Comparison of ENCODE assay signal across 8 cellular contexts in genomic region chrX:63754141-63754859, GRCh38. TPM values are rescaled to one million over a fixed set of nuclear protein-coding genes. Genes with fewer than 3 reads are reported as not detected.
DNase-seq lines count a peak whose midpoint lies in the region; ATAC-seq and TF ChIP-seq lines count a peak whose summit lies in the region.

No MANE protein-coding gene starts in this region.

- peak overlapping the region; percentile 98 for H3K4me3 Mint-ChIP-seq in endothelial cell (ENCODE audit: unreplicated experiment)
- H3K4me3 Mint-ChIP-seq in natural killer cell treated with Interleukin-12 subunit alpha and Interleukin-12 subunit beta and Interleukin-15 and Interleukin-18, amount 100 ng/mL, for 72 hours: peak overlapping the region; percentile 100

- H3K9me3 Mint-ChIP-seq in endothelial cell (ENCODE audit: unreplicated experiment): no peaks in the 10 kb centered on the region
- H3K9me3 Mint-ChIP-seq in natural killer cell treated with Interleukin-12 subunit alpha and Interleukin-12 subunit beta and Interleukin-15 and Interleukin-18, amount 100 ng/mL, for 72 hours: no peaks in the 10 kb centered on the region

- no peaks in the 10 kb centered on the region for H3K9me3 ChIP-seq in BLaER1 treated with 17β-estradiol and CSF1 and Interleukin-3, amounts not matched to agents 10 nM and 100 nM (replicated peaks in 1 of 11)
- no peaks in the 10 kb centered on the region for H3K9me3 ChIP-seq in HUES64 (ENCODE audit: insufficient read depth, low read depth, low read length)
- H3K9me3 ChIP-seq in aorta (ENCODE audit: control insufficient read depth, low read length): no peaks in the 10 kb centered on the region

- H3K36me3 ChIP-seq in BLaER1 treated with 17β-estradiol and CSF1 and Interleukin-3, amounts not matched to agents 10 nM and 100 nM: no peaks in the 10 kb centered on the region
- H3K36me3 ChIP-seq in HUES64 (ENCODE audit: insufficient read depth, low read length): no peaks in the 10 kb centered on the region
- no peaks in the 10 kb centered on the region for H3K36me3 ChIP-seq in aorta (ENCODE audit: control insufficient read depth in 1 of 2, insufficient read depth in 2 of 2, low read length in 1 of 2)

- 3% methylated on average over 23 of the region's 25 CpGs for WGBS in HUES64
- 1 to 32% methylated on average over 25 of the region's 25 CpGs for WGBS in aorta, 2 donors

- intact Hi-C loops in aorta (cut with DNase I): loop anchor here (10.0 kb wide), 2 partner anchors 99 to 451 kb away; partner anchors contain the start of gene AMER1 (in 1 of the 2)

- peak; percentile 32 for DNase-seq in activated CD4-positive, CD25-positive, alpha-beta regulatory T cell treated with anti-CD3 and anti-CD28 coated beads, Interleukin-2, amount 50 U/mL, for 72 hours
- DNase-seq in endothelial cell (ENCODE audit: low spot score) (peak; percentile 3), aorta (peak in 1 of 2 donors; percentile 50), AG08395 (ENCODE audit: low spot score) (no peak)
- DNase-seq in natural killer cell treated with Interleukin-12 subunit alpha and Interleukin-12 subunit beta and Interleukin-15 and Interleukin-18, amount 100 ng/mL, for 72 hours (ENCODE audit: low spot score): no peak

- H3K4me1 Mint-ChIP-seq in endothelial cell (ENCODE audit: unreplicated experiment): peaks cover 24% of the 10 kb centered on the region
- H3K4me1 Mint-ChIP-seq in natural killer cell treated with Interleukin-12 subunit alpha and Interleukin-12 subunit beta and Interleukin-15 and Interleukin-18, amount 100 ng/mL, for 72 hours (ENCODE audit: low read depth in 2 of 2): peaks cover 52 to 66% of the 10 kb centered on the region in 2 donors

- peak overlapping the region; percentile 76 to 94 (median 88) for H3K27ac ChIP-seq in BLaER1 treated with 17β-estradiol and CSF1 and Interleukin-3, amounts not matched to agents 10 nM and 100 nM
- H3K27ac ChIP-seq in HUES64 (ENCODE audit: low read depth, low read length) (peak overlapping the region; percentile 82; the same call in 1 of the 2 replicates), aorta (ENCODE audit: low read depth in 1 of 2, low read length in 2 of 2) (peak overlapping the region; percentile 78 to 96)

- H3K27me3 ChIP-seq in BLaER1 treated with 17β-estradiol and CSF1 and Interleukin-3, amounts not matched to agents 10 nM and 100 nM: peaks cover 0 to 37% (median 17%) of the 10 kb centered on the region in 11 experiments; a peak in 13 of 22 replicates
- H3K27me3 ChIP-seq in HUES64 (ENCODE audit: insufficient read depth, low read length) (no peaks in the 10 kb centered on the region), aorta (ENCODE audit: control insufficient read depth in 1 of 2, insufficient read depth in 2 of 2, low read length in 1 of 2) (no peaks in the 10 kb centered on the region)

- H3K4me3 ChIP-seq in BLaER1 treated with 17β-estradiol and CSF1 and Interleukin-3, amounts not matched to agents 10 nM and 100 nM: peak overlapping the region; percentile 60 to 80 (median 69)
- H3K4me3 ChIP-seq in HUES64 (ENCODE audit: low read length) (peak overlapping the region; percentile 82), aorta (ENCODE audit: low read length in 2 of 2) (peak overlapping the region; percentile 79 to 87)

- peak overlapping the region; percentile 67 for H3K27ac Mint-ChIP-seq in endothelial cell (ENCODE audit: unreplicated experiment)
- peak overlapping the region; percentile 93 to 94 for H3K27ac Mint-ChIP-seq in natural killer cell treated with Interleukin-12 subunit alpha and Interleukin-12 subunit beta and Interleukin-15 and Interleukin-18, amount 100 ng/mL, for 72 hours

- H3K36me3 Mint-ChIP-seq in endothelial cell (ENCODE audit: low read depth, unreplicated experiment): no peaks in the 10 kb centered on the region
- H3K36me3 Mint-ChIP-seq in natural killer cell treated with Interleukin-12 subunit alpha and Interleukin-12 subunit beta and Interleukin-15 and Interleukin-18, amount 100 ng/mL, for 72 hours: peaks cover 16% of the 10 kb centered on the region

- peak overlapping the region; percentile 84 to 90 (median 88) for H3K9ac ChIP-seq in BLaER1 treated with 17β-estradiol and CSF1 and Interleukin-3, amounts not matched to agents 10 nM and 100 nM
- H3K9ac ChIP-seq in HUES64 (ENCODE audit: low read depth, low read length): peak overlapping the region; percentile 87

- H3K27me3 Mint-ChIP-seq in endothelial cell (ENCODE audit: unreplicated experiment): peaks cover 7% of the 10 kb centered on the region
- H3K27me3 Mint-ChIP-seq in natural killer cell treated with Interleukin-12 subunit alpha and Interleukin-12 subunit beta and Interleukin-15 and Interleukin-18, amount 100 ng/mL, for 72 hours: peaks cover 0 to 14% of the 10 kb centered on the region in 2 donors

- H3K4me1 ChIP-seq in BLaER1 treated with 17β-estradiol and CSF1 and Interleukin-3, amounts not matched to agents 10 nM and 100 nM: peaks cover 29 to 43% (median 38%) of the 10 kb centered on the region in 10 experiments
- H3K4me1 ChIP-seq in HUES64 (ENCODE audit: insufficient read depth, low read length): peaks cover 22% of the 10 kb centered on the region
- H3K4me1 ChIP-seq in aorta (ENCODE audit: control insufficient read depth in 1 of 2, insufficient read depth in 2 of 2, low read length in 2 of 2): peaks cover 0 to 3% of the 10 kb centered on the region in 2 donors

- H4K20me1 ChIP-seq in BLaER1 treated with 17β-estradiol and CSF1 and Interleukin-3, amounts not matched to agents 10 nM and 100 nM: no peaks in the 10 kb centered on the region

- peak; percentile 48 for ATAC-seq in GM19455 (IDR thresholded peaks at IDR 0.05; ENCODE audit: unreplicated experiment)
- peak; percentile 30 to 65 for ATAC-seq in natural killer cell treated with Interleukin-12 subunit alpha and Interleukin-12 subunit beta and Interleukin-15 and Interleukin-18, amount 100 ng/mL, for 72 hours
- peak; percentile 52 for ATAC-seq in aorta (ENCODE audit: low FRiP score)

- TF ChIP-seq CTCF in endothelial cell (IDR thresholded peaks at IDR 0.05; ENCODE audit: unreplicated experiment): no peak

- peak overlapping the region; percentile 59 to 78 (median 76) for H3K4me2 ChIP-seq in BLaER1 treated with 17β-estradiol and CSF1 and Interleukin-3, amounts not matched to agents 10 nM and 100 nM

RNA-seq across cellular contexts. Expression of gene ARHGEF9, which starts 30.7 kb away (rescaled TPM):
- 24.3 TPM for polyA plus RNA-seq in HUES64 (2013, experiment 1 of 2)
- 28.1 TPM for polyA plus RNA-seq in HUES64 (2013, experiment 2 of 2)
- total RNA-seq in endothelial cell (ENCODE audit: unreplicated experiment) (14.3 TPM), aorta (100 to 1,000 TPM in 1 of 2 donors, 10 to 100 TPM in 1; 47.6 to 142 TPM)
- 10 to 100 TPM; 21.6 to 36.0 TPM for total RNA-seq in natural killer cell treated with Interleukin-12 subunit alpha and Interleukin-12 subunit beta and Interleukin-15 and Interleukin-18, amount 100 ng/mL, for 72 hours
- 10 to 100 TPM; 27.8 to 50.0 TPM for polyA plus RNA-seq in aorta

Comparison
In these comparisons a context has a peak if more than half of its experiments do, and no peak if none do; other contexts are left out.
1. DNase-seq: peak in activated CD4-positive, CD25-positive, alpha-beta regulatory T cell treated with anti-CD3 and anti-CD28 coated beads, Interleukin-2, amount 50 U/mL, for 72 hours (single experiment) and endothelial cell (single experiment); none in natural killer cell treated with Interleukin-12 subunit alpha and Interleukin-12 subunit beta and Interleukin-15 and Interleukin-18, amount 100 ng/mL, for 72 hours (single experiment) and AG08395 (single experiment).
2. Peak in every context shown above with its lines, with median percentiles within 50 percentile points of each other: H3K27ac ChIP-seq, H3K4me3 ChIP-seq and ATAC-seq.